In genomic region chr3:43162573-43163084, GRCh38 we compare ENCODE assay signal across 9 cellular contexts. TPM values are rescaled to one million over a fixed set of nuclear protein-coding genes. Genes with fewer than 3 reads are reported as not detected.
A peak's percentile ranks its signal among the peaks of the same experiment; 100 is the strongest.
DNase-seq lines count a peak whose midpoint lies in the region; ATAC-seq, FAIRE-seq and TF ChIP-seq lines count a peak whose summit lies in the region.
"Had no signal": no experiment of that assay in that cellular context is flagged by ENCODE, and none has a peak within 500 bp of the region (broad histone marks: within the 10 kb centered on the region; RNA-seq: fewer than 3 reads in every experiment).

No MANE protein-coding gene starts in this region.

- WGBS in pancreas, 2 donors = 55 to 59% methylated on average over 8 of the region's 8 CpGs

- no peaks in the 10 kb centered on the region for H3K79me2 ChIP-seq in neural progenitor cell (ENCODE audit: low read depth)

- no peaks in the 10 kb centered on the region for H4K20me1 ChIP-seq in neural progenitor cell (ENCODE audit: low read depth)

- peaks cover 17% of the 10 kb centered on the region for H3K9me3 Mint-ChIP-seq in neural progenitor cell

- H3K27ac Mint-ChIP-seq in neural progenitor cell = no peak overlapping the region

- no peak overlapping the region for H3K4me2 ChIP-seq in neural progenitor cell

- TF ChIP-seq CTCF in dorsolateral prefrontal cortex (IDR thresholded peaks at IDR 0.05 in 54 of 56, conservative IDR thresholded peaks at IDR 0.05 in 2 of 56; ENCODE audit: low read depth in 1 of 56, partially characterized antibody in 56 of 56) (no peak), pancreas (IDR thresholded peaks at IDR 0.05) (no peak), neural progenitor cell (IDR thresholded peaks at IDR 0.05) (no peak)

- no peaks in the 10 kb centered on the region for H3K4me1 Mint-ChIP-seq in neural progenitor cell

- H3K4me1 ChIP-seq in pancreas (peaks cover 0 to 4% (median 0%) of the 10 kb centered on the region in 3 donors), neural progenitor cell (no peaks in the 10 kb centered on the region)

- H3K9me3 ChIP-seq in pancreas (peaks cover 0 to 2% (median 0%) of the 10 kb centered on the region in 4 donors), neural progenitor cell (ENCODE audit: low read depth) (no peaks in the 10 kb centered on the region)

- no peak overlapping the region for H3K9ac ChIP-seq in neural progenitor cell

- H3K27me3 ChIP-seq in dorsolateral prefrontal cortex (no peaks in the 10 kb centered on the region), pancreas (no peaks in the 10 kb centered on the region), neural progenitor cell (no peaks in the 10 kb centered on the region)

- no peaks in the 10 kb centered on the region for H3K27me3 Mint-ChIP-seq in neural progenitor cell (ENCODE audit: insufficient read depth, low read depth)

- ATAC-seq in GM18867 (IDR thresholded peaks at IDR 0.05; ENCODE audit: unreplicated experiment) (peak; percentile 62), pancreas (peak; percentile 50 to 68 (median 56)), GM21723 (IDR thresholded peaks at IDR 0.05; ENCODE audit: unreplicated experiment) (no peak)

- FAIRE-seq in pancreas (lab: Jason Lieb, UNC) = no peak

- no peaks in the 10 kb centered on the region for H3F3A ChIP-seq in neural progenitor cell (ENCODE audit: low read depth)

- peak; percentile 17 to 33 for DNase-seq in activated CD4-positive, alpha-beta T cell treated with anti-CD3 and anti-CD28 coated beads, Interleukin-2, amount 50 U/mL, for 48 hours
- DNase-seq in dorsolateral prefrontal cortex (no peak), pancreas (no peak), neural progenitor cell (ENCODE audit: low spot score) (no peak), H4 (ENCODE audit: low spot score) (no peak), CD1c-positive myeloid dendritic cell (ENCODE audit: extremely low spot score) (no peak)
- DNase-seq: NCI-H187 had no signal

- peak overlapping the region in 16 of 59 donors; percentile 1 to 26 (median 8) for H3K4me3 ChIP-seq in dorsolateral prefrontal cortex
- H3K4me3 ChIP-seq in pancreas = no peak overlapping the region
- H3K4me3 ChIP-seq in neural progenitor cell = no peak overlapping the region

- intact Hi-C loops in dorsolateral prefrontal cortex (cut with DNase I) (loop anchor here (10.0 kb wide), 1 partner anchor 342 kb away; no protein-coding TSS in a partner anchor), pancreas (cut with DNase I) (loop anchor here in 2 of 3 donors (5.0 to 10.0 kb wide), 2 partner anchors 340 to 342 kb away; no protein-coding TSS in a partner anchor)

- H3K27ac ChIP-seq in dorsolateral prefrontal cortex (peak overlapping the region in 47 of 59 donors; percentile 12 to 97 (median 63)), pancreas (peak overlapping the region in 3 of 4 donors; percentile 0 to 54 (median 24)), neural progenitor cell (no peak overlapping the region)

- no peak overlapping the region for H2AFZ ChIP-seq in neural progenitor cell (replicated peaks)

- H3K36me3 ChIP-seq in pancreas (no peaks in the 10 kb centered on the region), neural progenitor cell (no peaks in the 10 kb centered on the region)

- no peak overlapping the region for H3K4me3 Mint-ChIP-seq in neural progenitor cell

- H3K36me3 Mint-ChIP-seq in neural progenitor cell = peaks cover 2% of the 10 kb centered on the region

RNA-seq across cellular contexts. Expression of gene POMGNT2, which starts 56.8 kb away (rescaled TPM):
- total RNA-seq in dorsolateral prefrontal cortex (10 to 100 TPM; 21.9 to 62.0 (median 41.4) TPM), pancreas (1 to 10 TPM; 6.0 to 9.9 (median 7.8) TPM), neural progenitor cell (ENCODE audit: low replicate concordance) (13.2 and 28.8 TPM in 2 replicates)
- 10 to 100 TPM in 1 of 2 donors, 1 to 10 TPM in 1; 4.4 to 13.5 TPM for polyA plus RNA-seq in pancreas
- total RNA-seq in H4 (2014; rRNA removed; shearing (Covaris generic)) = 13.5 and 18.5 TPM in 2 replicates

Comparison
In these comparisons a context has a peak if more than half of its experiments do, and no peak if none do; other contexts are left out.
1. DNase-seq: peak in activated CD4-positive, alpha-beta T cell treated with anti-CD3 and anti-CD28 coated beads, Interleukin-2, amount 50 U/mL, for 48 hours (2 of 2); none in dorsolateral prefrontal cortex (0 of 10), pancreas (0 of 6), neural progenitor cell (single experiment), H4 (single experiment) and CD1c-positive myeloid dendritic cell (single experiment).